26 cellular contexts compared by ENCODE assay signal in genomic region chr21:39321424-39321823, GRCh38. TPM values are rescaled to one million over a fixed set of nuclear protein-coding genes. Genes with fewer than 3 reads are reported as not detected.
A peak's percentile ranks its signal among the peaks of the same experiment; 100 is the strongest.
DNase-seq lines count a peak whose midpoint lies in the region; ATAC-seq and TF ChIP-seq lines count a peak whose summit lies in the region.
"Had no signal": no experiment of that assay in that cellular context is flagged by ENCODE, and none has a peak within 500 bp of the region (broad histone marks: within the 10 kb centered on the region; RNA-seq: fewer than 3 reads in every experiment).

No MANE protein-coding gene starts in this region.

- H2AK5ac ChIP-seq in mesendoderm (ENCODE audit: low read length): no peak overlapping the region

- no peaks in the 10 kb centered on the region for H3K9me3 Mint-ChIP-seq in Caco-2 (ENCODE audit: unreplicated experiment)
- H3K9me3 Mint-ChIP-seq: activated B cell treated with CpG ODN at 0.5 μM for 24 hours; activated naive CD8-positive, alpha-beta T cell treated with anti-CD3 and anti-CD28 coated beads, Interleukin-2, amount 10 ng/mL, durations not matched to agents 7 days and 5 days; naive thymus-derived CD8-positive, alpha-beta T cell had no signal

- H2BK5ac ChIP-seq in mesendoderm (ENCODE audit: low read length): no peak overlapping the region

- H3K18ac ChIP-seq in mesendoderm (ENCODE audit: low read length): no peak overlapping the region

- no peak for ATAC-seq in HG02763 (IDR thresholded peaks at IDR 0.05; ENCODE audit: unreplicated experiment)
- no peak for ATAC-seq in HG03460 (IDR thresholded peaks at IDR 0.05; ENCODE audit: unreplicated experiment)
- ATAC-seq: HCT116; heart right ventricle; naive thymus-derived CD8-positive, alpha-beta T cell had no signal

- H3K9me3 ChIP-seq in Caco-2 (no peaks in the 10 kb centered on the region), mammary epithelial cell (replicated peaks; ENCODE audit: insufficient read depth, low read length) (peaks cover 5% of the 10 kb centered on the region), spleen (no peaks in the 10 kb centered on the region)
- H3K9me3 ChIP-seq: BLaER1 treated with 17β-estradiol and CSF1 and Interleukin-3, amounts not matched to agents 10 nM and 100 nM; heart right ventricle; ovary had no signal

- H2AFZ ChIP-seq in mammary epithelial cell (ENCODE audit: low read depth, low read length): peak overlapping the region; percentile 46

- CTCF ChIA-PET in Caco-2 (lab: Charles Lee): no interaction called here
- CTCF ChIA-PET in mammary epithelial cell (lab: Charles Lee; ENCODE audit: low non-redundant PET): no interaction called here

- peak overlapping the region; percentile 8 for H3K4me3 Mint-ChIP-seq in Caco-2 (ENCODE audit: unreplicated experiment)
- H3K4me3 Mint-ChIP-seq: activated B cell treated with CpG ODN at 0.5 μM for 24 hours; activated naive CD8-positive, alpha-beta T cell treated with anti-CD3 and anti-CD28 coated beads, Interleukin-2, amount 10 ng/mL, durations not matched to agents 7 days and 5 days; naive thymus-derived CD8-positive, alpha-beta T cell had no signal

- intact Hi-C loops in Caco-2 (cut with micrococcal nuclease; ENCODE audit: unreplicated experiment): no loop called here
- intact Hi-C loops in mammary epithelial cell (cut with micrococcal nuclease): loop anchor here (2.0 kb wide), 1 partner anchor 59 kb away; a partner anchor contains a TSS
- intact Hi-C loops in spleen (cut with DNase I; ENCODE audit: low total_unique reads): no loop called here

- no peak overlapping the region for H4K5ac ChIP-seq in mesendoderm (ENCODE audit: low read length)

- no peaks in the 10 kb centered on the region for H3K27me3 ChIP-seq in Caco-2 (replicated peaks; ENCODE audit: control insufficient read depth, insufficient read depth, low read length)
- H3K27me3 ChIP-seq in mammary epithelial cell (ENCODE audit: insufficient read depth, low read length): no peaks in the 10 kb centered on the region
- H3K27me3 ChIP-seq in mesendoderm (ENCODE audit: insufficient read depth, low read length, poor library complexity): no peaks in the 10 kb centered on the region
- H3K27me3 ChIP-seq in spleen (replicated peaks in 1 of 7): no peaks in the 10 kb centered on the region
- H3K27me3 ChIP-seq: BLaER1 treated with 17β-estradiol and CSF1 and Interleukin-3, amounts not matched to agents 10 nM and 100 nM; heart right ventricle; ovary had no signal

- H3K36me3 ChIP-seq in Caco-2 (ENCODE audit: control insufficient read depth, insufficient read depth, low read length): no peaks in the 10 kb centered on the region
- H3K36me3 ChIP-seq in mammary epithelial cell (ENCODE audit: insufficient read depth, low read length): no peaks in the 10 kb centered on the region
- no peaks in the 10 kb centered on the region for H3K36me3 ChIP-seq in mesendoderm (ENCODE audit: control insufficient read depth, insufficient read depth, low read length)
- H3K36me3 ChIP-seq in spleen: no peaks in the 10 kb centered on the region
- H3K36me3 ChIP-seq: BLaER1 treated with 17β-estradiol and CSF1 and Interleukin-3, amounts not matched to agents 10 nM and 100 nM; heart right ventricle; ovary had no signal

- H3K36me3 Mint-ChIP-seq in Caco-2 (ENCODE audit: insufficient read depth, unreplicated experiment): peaks cover 7% of the 10 kb centered on the region
- H3K36me3 Mint-ChIP-seq: activated naive CD8-positive, alpha-beta T cell treated with anti-CD3 and anti-CD28 coated beads, Interleukin-2, amount 10 ng/mL, durations not matched to agents 7 days and 5 days; naive thymus-derived CD8-positive, alpha-beta T cell had no signal

- H3K79me1 ChIP-seq in mesendoderm (ENCODE audit: low read length): no peaks in the 10 kb centered on the region

- H3K27ac Mint-ChIP-seq in Caco-2 (ENCODE audit: unreplicated experiment): peak overlapping the region; percentile 51
- H3K27ac Mint-ChIP-seq: activated B cell treated with CpG ODN at 0.5 μM for 24 hours; activated naive CD8-positive, alpha-beta T cell treated with anti-CD3 and anti-CD28 coated beads, Interleukin-2, amount 10 ng/mL, durations not matched to agents 7 days and 5 days had no signal

- H3K9ac ChIP-seq in mammary epithelial cell (ENCODE audit: insufficient read depth, low read length): no peak overlapping the region
- H3K9ac ChIP-seq in mesendoderm (ENCODE audit: low read length): no peak overlapping the region
- H3K9ac ChIP-seq: BLaER1 treated with 17β-estradiol and CSF1 and Interleukin-3, amounts not matched to agents 10 nM and 100 nM had no signal

- no peaks in the 10 kb centered on the region for H4K20me1 ChIP-seq in mammary epithelial cell (ENCODE audit: insufficient read depth, low read length)
- H4K20me1 ChIP-seq: BLaER1 treated with 17β-estradiol and CSF1 and Interleukin-3, amounts not matched to agents 10 nM and 100 nM had no signal

- H3K4ac ChIP-seq in mesendoderm (ENCODE audit: low read depth, low read length): no peak overlapping the region

- H3K27me3 Mint-ChIP-seq in Caco-2 (ENCODE audit: insufficient read depth, unreplicated experiment): no peaks in the 10 kb centered on the region
- H3K27me3 Mint-ChIP-seq: activated B cell treated with CpG ODN at 0.5 μM for 24 hours had no signal

- no peak overlapping the region for H2BK120ac ChIP-seq in mesendoderm (ENCODE audit: low read depth, low read length)

- H3K4me1 Mint-ChIP-seq in Caco-2 (ENCODE audit: low read depth, unreplicated experiment): peaks cover 30% of the 10 kb centered on the region

- no peak overlapping the region for H3K56ac ChIP-seq in mesendoderm (ENCODE audit: low read length)

- no peak overlapping the region for H4K8ac ChIP-seq in mesendoderm (ENCODE audit: low read depth, low read length)

- TF ChIP-seq CTCF in Caco-2 (IDR thresholded peaks at IDR 0.05; ENCODE audit: insufficient read depth in 1 of 2, low read depth in 1 of 2, low read length in 1 of 2, severe bottlenecking in 1 of 2, unreplicated experiment in 1 of 2) (no peak), mammary epithelial cell (conservative IDR thresholded peaks at IDR 0.05 in 1 of 2, IDR thresholded peaks at IDR 0.05 in 1 of 2; ENCODE audit: extremely low read depth in 1 of 2, insufficient read depth in 1 of 2, low read depth in 1 of 2, low read length in 2 of 2) (no peak), spleen (IDR thresholded peaks at IDR 0.05 in 8 of 11, conservative IDR thresholded peaks at IDR 0.05 in 3 of 11) (no peak)

- peaks cover 34% of the 10 kb centered on the region for H3K4me1 ChIP-seq in Caco-2
- peaks cover 26% of the 10 kb centered on the region for H3K4me1 ChIP-seq in mammary epithelial cell (ENCODE audit: insufficient read depth, low read length)
- no peaks in the 10 kb centered on the region for H3K4me1 ChIP-seq in mesendoderm (ENCODE audit: control insufficient read depth, low read depth, low read length)
- H3K4me1 ChIP-seq in spleen: peaks cover 0 to 17% (median 0%) of the 10 kb centered on the region in 6 donors

- TF ChIP-seq POLR2A in spleen (IDR thresholded peaks at IDR 0.05): no peak

- WGBS in mammary epithelial cell (ENCODE audit: low coverage, missing lambda C conversion rate): 50% methylated on average over 5 of the region's 6 CpGs
- WGBS in mesendoderm (ENCODE audit: extremely low coverage, insufficient coverage, low lambda C conversion rate): no CpG with 5 or more reads among the region's 6 CpGs
- WGBS in spleen, 5 donors: 85 to 90% (median 87%) methylated on average over 6 of the region's 6 CpGs

- DNase-seq in Caco-2: peak; percentile 57 to 74
- DNase-seq in NCI-H69 (lab: John Stamatoyannopoulos, UW): peak; percentile 18
- DNase-seq in mammary epithelial cell: no peak
- peak; percentile 30 for DNase-seq in mesendoderm
- no peak for DNase-seq in mesenteric fat pad (ENCODE audit: low spot score)
- DNase-seq in spleen: no peak
- DNase-seq: activated B cell treated with CpG ODN at 0.5 μM for 24 hours; activated CD4-positive, alpha-beta T cell treated with anti-CD3 and anti-CD28 coated beads, Interleukin-2, amount 50 U/mL, for 4 hours; activated CD8-positive, alpha-beta memory T cell treated with anti-CD3 and anti-CD28 coated beads, Interleukin-2, amount 50 U/mL, for 48 hours; activated naive CD8-positive, alpha-beta T cell treated with anti-CD3 and anti-CD28 coated beads, Interleukin-2, amount 10 ng/mL, durations not matched to agents 7 days and 5 days; central memory CD4-positive, alpha-beta T cell; heart right ventricle; KG1; naive thymus-derived CD8-positive, alpha-beta T cell; NCI-H146; NCI-H524 treated with DMSO at 0.1 percent for 48 hours; ovary; retina; RPMI8226; stimulated activated CD4-positive, alpha-beta T cell treated with anti-CD3 and anti-CD28 coated beads, Interleukin-4, amount 100 ng/mL, for 1 hour; stimulated activated naive CD4-positive, alpha-beta T cell; T1000 had no signal

- no peaks in the 10 kb centered on the region for H3K79me2 ChIP-seq in mammary epithelial cell (ENCODE audit: insufficient read depth, low read length)
- H3K79me2 ChIP-seq in mesendoderm (ENCODE audit: control insufficient read depth, insufficient read depth, low read length): no peaks in the 10 kb centered on the region

- in situ Hi-C loops in mammary epithelial cell (cut with MboI; ENCODE audit: low sequenced_read_pairs in 2 of 2): no loop called here

- no peak overlapping the region for H2BK15ac ChIP-seq in mesendoderm (replicated peaks; ENCODE audit: low read depth)

- peak overlapping the region; percentile 15 for H3K27ac ChIP-seq in mammary epithelial cell (ENCODE audit: insufficient read depth, low read depth, low read length)
- H3K27ac ChIP-seq in mesendoderm (ENCODE audit: low read depth, low read length): no peak overlapping the region
- no peak overlapping the region for H3K27ac ChIP-seq in spleen
- H3K27ac ChIP-seq: BLaER1 treated with 17β-estradiol and CSF1 and Interleukin-3, amounts not matched to agents 10 nM and 100 nM; ovary had no signal

- H3K23ac ChIP-seq in mesendoderm (ENCODE audit: low read length): peak overlapping the region; percentile 85

- H3K4me2 ChIP-seq in mammary epithelial cell (ENCODE audit: insufficient read depth, low read depth, low read length): peak overlapping the region; percentile 14
- H3K4me2 ChIP-seq in mesendoderm (ENCODE audit: low read length): no peak overlapping the region
- H3K4me2 ChIP-seq: BLaER1 treated with 17β-estradiol and CSF1 and Interleukin-3, amounts not matched to agents 10 nM and 100 nM had no signal

- dilution Hi-C loops in mammary epithelial cell (cut with HindIII; ENCODE audit: low sequenced_read_pairs): no loop called here

- BruUV-seq in Caco-2 (replicated peaks; lab: Mats Ljungman, UMichigan) (no TSS peak), mammary epithelial cell (replicated peaks; lab: Mats Ljungman, UMichigan) (TSS peak; percentile 95)

- POLR2A ChIA-PET in Caco-2 (lab: Charles Lee): no interaction called here

- H3K4me3 ChIP-seq in Caco-2 (ENCODE audit: low read depth, low read length) (no peak overlapping the region), mammary epithelial cell (replicated peaks in 1 of 3; ENCODE audit: insufficient read depth in 1 of 3, low read depth in 2 of 3, low read length in 3 of 3) (no peak overlapping the region), mesendoderm (ENCODE audit: low read length) (no peak overlapping the region), spleen (no peak overlapping the region)
- H3K4me3 ChIP-seq: BLaER1 treated with 17β-estradiol and CSF1 and Interleukin-3, amounts not matched to agents 10 nM and 100 nM; heart right ventricle; ovary had no signal

RNA-seq across cellular contexts. Expression of gene BRWD1, which starts 8.0 kb away (rescaled TPM):
- total RNA-seq in Caco-2 (2022) (37.1 and 42.2 TPM in 2 replicates), mammary epithelial cell (10 to 100 TPM; 29.2 to 60.0 TPM), mesenteric fat pad (37.4 TPM), spleen (10 to 100 TPM; 46.5 to 98.0 (median 60.5) TPM)
- polyA plus RNA-seq in mammary epithelial cell (6.5 TPM), spleen (10 to 100 TPM in 1 of 3 donors, 1 to 10 TPM in 2; 7.2 to 10.7 (median 9.1) TPM)
- 36.1 TPM for polyA minus RNA-seq in mammary epithelial cell
- 8.4 TPM for polyA plus RNA-seq in mesendoderm (2013, experiment 1 of 2)
- polyA plus RNA-seq in mesendoderm (2013, experiment 2 of 2): 8.6 TPM

RNA-seq across cellular contexts. Expression of gene HMGN1, which starts 27.5 kb away (rescaled TPM):
- total RNA-seq in Caco-2 (2022) (386 and 391 TPM in 2 replicates), mammary epithelial cell (100 to 1,000 TPM; 118 to 285 TPM), mesenteric fat pad (88.1 TPM), spleen (100 to 1,000 TPM; 101 to 193 (median 152) TPM)
- polyA plus RNA-seq in mammary epithelial cell (124 TPM), spleen (100 to 1,000 TPM; 248 to 276 (median 250) TPM)
- polyA minus RNA-seq in mammary epithelial cell: 52.9 TPM
- polyA plus RNA-seq in mesendoderm (2013, experiment 1 of 2): 582 TPM
- polyA plus RNA-seq in mesendoderm (2013, experiment 2 of 2): 578 TPM

Comparison
In these comparisons a context has a peak if more than half of its experiments do, and no peak if none do; other contexts are left out.
1. DNase-seq: peak in Caco-2 (2 of 2), NCI-H69 (single experiment) and mesendoderm (single experiment); none in mammary epithelial cell (single experiment), mesenteric fat pad (single experiment) and spleen (single experiment).